In the genomic region with DNA sequence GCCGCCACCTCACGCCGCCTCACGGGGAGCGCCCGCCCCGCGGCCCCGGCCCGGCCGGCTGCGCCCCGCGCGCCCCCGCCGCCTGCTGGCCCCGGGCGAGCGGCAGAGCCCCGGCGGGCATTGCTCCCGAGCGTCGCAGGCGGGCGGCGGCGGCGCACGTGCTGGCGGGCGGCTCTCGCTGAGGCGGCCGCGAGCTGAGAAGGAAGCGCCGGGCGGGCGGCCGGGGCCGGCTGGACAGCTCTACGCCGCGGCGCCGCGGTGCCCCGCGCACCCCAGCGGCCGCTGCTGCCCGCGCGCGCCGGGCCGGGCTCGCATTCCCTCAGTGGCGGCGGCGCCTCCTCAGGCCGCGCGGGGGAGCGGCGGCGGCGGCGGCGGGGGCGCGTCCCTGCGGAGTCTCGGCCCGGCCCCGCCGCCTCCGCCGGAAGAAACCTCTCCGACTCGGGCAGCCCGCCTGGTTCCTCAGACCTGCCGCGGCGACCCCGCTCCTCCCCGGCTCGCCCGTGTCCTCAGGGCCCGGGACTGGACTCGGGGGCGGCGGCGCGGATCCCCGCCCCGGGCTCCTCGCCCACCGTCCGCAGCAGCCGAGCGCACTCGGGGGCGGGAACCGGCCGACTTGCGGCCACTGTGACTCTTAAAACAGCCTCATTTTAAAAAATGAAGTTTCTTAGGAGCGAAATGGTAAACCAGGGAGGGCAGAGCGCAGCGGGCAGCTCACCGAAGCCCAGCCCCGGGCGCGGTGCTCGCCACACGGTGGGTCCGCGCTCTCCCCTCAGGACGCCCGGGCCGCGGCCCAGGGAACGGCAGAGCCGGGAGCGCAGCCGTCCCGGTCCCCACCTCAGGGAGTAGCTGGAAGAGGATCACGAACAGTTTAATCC, we compare ENCODE assay signal across 1 cellular context.
TF ChIP-seq lines count a peak whose summit lies in the region.

Gene PITPNM2, minus strand, starts transcription at position 287 of the 875 bp plus-strand sequence. CDS start 116,500 bp downstream, outside the sequence.

TF ChIP-seq in HEK293, 187 proteins besides CTCF, POLR2A, EP300 and RAD21 (continued from another document):
- TF ChIP-seq ZSCAN30 (tag by site-specific recombination; IDR thresholded peaks at IDR 0.05) = no peak; the same call in 1 of the 2 replicates
- TF ChIP-seq ZNF596 (tag by site-specific recombination; IDR thresholded peaks at IDR 0.05) = no peak
- TF ChIP-seq ZFP41 (tag by site-specific recombination; IDR thresholded peaks at IDR 0.05; ENCODE audit: borderline replicate concordance) = no peak
- TF ChIP-seq ZNF341 (tag by site-specific recombination; IDR thresholded peaks at IDR 0.05; ENCODE audit: low read depth) = peak; percentile 69
